4 cellular contexts compared by ENCODE assay signal in the genomic region with DNA sequence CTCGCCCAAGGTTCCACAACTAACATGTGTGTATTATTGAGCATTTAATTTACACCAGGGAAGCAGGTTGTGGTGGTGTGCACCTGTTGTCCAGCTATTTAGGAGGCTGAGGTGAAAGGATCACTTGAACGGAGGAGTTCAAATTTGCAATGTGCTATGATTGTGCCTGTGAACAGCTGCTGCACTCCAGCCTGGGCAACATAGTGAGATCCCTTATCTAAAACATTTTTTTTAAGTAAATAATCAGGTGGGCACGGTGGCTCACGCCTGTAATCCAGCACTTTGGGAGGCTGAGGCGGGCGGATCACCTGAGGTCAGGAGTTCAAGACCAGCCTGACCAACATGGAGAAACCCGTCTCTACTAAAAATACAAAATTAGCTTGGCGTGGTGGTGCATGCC. TPM values are rescaled to one million over a fixed set of nuclear protein-coding genes. Genes with fewer than 3 reads are reported as not detected.
"Had no signal": no experiment of that assay in that cellular context is flagged by ENCODE, and none has a peak within 500 bp of the region (broad histone marks: within the 10 kb centered on the region; RNA-seq: fewer than 3 reads in every experiment).

No MANE protein-coding gene starts in this region.

RNA-seq across cellular contexts. Expression of a gene that starts 33.7 kb away (rescaled TPM):
- total RNA-seq: GM23248, H4 had no signal
- polyA plus RNA-seq: GM23248 had no signal

RNA-seq across cellular contexts. Expression of a gene that starts 37.8 kb away (rescaled TPM):
- total RNA-seq: HT-29 had no signal
- polyA plus RNA-seq: IgD-negative memory B cell had no signal
